ENCODE assay signal across 21 cellular contexts in genomic region chr19:42880621-42881020, GRCh38. TPM values are rescaled to one million over a fixed set of nuclear protein-coding genes. Genes with fewer than 3 reads are reported as not detected.
"Had no signal": no experiment of that assay in that cellular context is flagged by ENCODE, and none has a peak within 500 bp of the region (broad histone marks: within the 10 kb centered on the region; RNA-seq: fewer than 3 reads in every experiment).

No MANE protein-coding gene starts in this region.

RNA-seq across cellular contexts. Expression of gene PSG1, which starts 1.1 kb away (rescaled TPM):
- total RNA-seq: activated naive CD4-positive, alpha-beta T cell treated with anti-CD3 and anti-CD28 coated beads for 36 hours; activated naive CD8-positive, alpha-beta T cell treated with anti-CD3 and anti-CD28 coated beads for 36 hours; activated naive CD8-positive, alpha-beta T cell treated with anti-CD3 and anti-CD28 coated beads, Interleukin-2, amount 10 ng/mL, durations not matched to agents 7 days and 5 days; activated T-cell treated with anti-CD3 and anti-CD28 coated beads, Interleukin-2, amount 50 U/mL, for 4 hours; activated T-cell treated with anti-CD3 and anti-CD28 coated beads, Interleukin-2, amount 50 U/mL, for 72 hours; activated T-helper 1 cell treated with anti-CD3 and anti-CD28 coated beads, Interleukin-12 subunit alpha, Interleukin-12 subunit beta, Interleukin-2, Interleukin-4 antibody, amounts not matched to agents 30 ng/mL and 10 ng/mL and 1 ng/mL, durations not matched to agents 14 hours and 24 hours and 36 hours; activated T-helper 2 cell treated with anti-CD3 and anti-CD28 coated beads, Interferon-gamma antibody, Interleukin-2, Interleukin-4, amounts not matched to agents 10 μg/mL and 5 μg/mL and 100 μg/mL, durations not matched to agents 14 hours and 24 hours and 36 hours; adrenal gland; aorta; ascending aorta; body of pancreas; breast epithelium; bronchial epithelial cell; cardiac muscle cell; cardiac septum; chondrocyte had no signal
- polyA plus RNA-seq: adipose tissue, adrenal gland, aorta, cardiac muscle cell had no signal

RNA-seq across cellular contexts. Expression of gene PSG6, which starts 37.1 kb away (rescaled TPM):
- total RNA-seq: activated naive CD4-positive, alpha-beta T cell treated with anti-CD3 and anti-CD28 coated beads for 36 hours; activated naive CD4-positive, alpha-beta T cell treated with anti-CD3 and anti-CD28 coated beads, Interleukin-2, amount 50 U/mL, for 72 hours; activated naive CD8-positive, alpha-beta T cell treated with anti-CD3 and anti-CD28 coated beads for 36 hours; activated naive CD8-positive, alpha-beta T cell treated with anti-CD3 and anti-CD28 coated beads, Interleukin-2, amount 10 ng/mL, durations not matched to agents 7 days and 5 days; activated T-cell treated with anti-CD3 and anti-CD28 coated beads, Interleukin-2, amount 50 U/mL, for 4 hours; activated T-cell treated with anti-CD3 and anti-CD28 coated beads, Interleukin-2, amount 50 U/mL, for 72 hours; activated T-helper 1 cell treated with anti-CD3 and anti-CD28 coated beads, Interleukin-12 subunit alpha, Interleukin-12 subunit beta, Interleukin-2, Interleukin-4 antibody, amounts not matched to agents 30 ng/mL and 10 ng/mL and 1 ng/mL, durations not matched to agents 14 hours and 24 hours and 36 hours; activated T-helper 17 cell treated with anti-CD3 and anti-CD28 coated beads, Interleukin-2, amount 50 U/mL, for 72 hours; activated T-helper 2 cell treated with anti-CD3 and anti-CD28 coated beads, Interferon-gamma antibody, Interleukin-2, Interleukin-4, amounts not matched to agents 10 μg/mL and 5 μg/mL and 100 μg/mL, durations not matched to agents 14 hours and 24 hours and 36 hours; adrenal gland; aorta; ascending aorta; body of pancreas; breast epithelium; bronchial epithelial cell; cardiac muscle cell; cardiac septum; cerebellum; chondrocyte had no signal
- polyA plus RNA-seq: adipose tissue, adrenal gland, aorta, cardiac muscle cell had no signal

RNA-seq across cellular contexts. Expression of gene PSG7, which starts 56.4 kb away (rescaled TPM):
- total RNA-seq: activated naive CD4-positive, alpha-beta T cell treated with anti-CD3 and anti-CD28 coated beads for 36 hours; activated naive CD4-positive, alpha-beta T cell treated with anti-CD3 and anti-CD28 coated beads, Interleukin-2, amount 50 U/mL, for 72 hours; activated naive CD8-positive, alpha-beta T cell treated with anti-CD3 and anti-CD28 coated beads for 36 hours; activated naive CD8-positive, alpha-beta T cell treated with anti-CD3 and anti-CD28 coated beads, Interleukin-2, amount 10 ng/mL, durations not matched to agents 7 days and 5 days; activated T-cell treated with anti-CD3 and anti-CD28 coated beads, Interleukin-2, amount 50 U/mL, for 4 hours; activated T-cell treated with anti-CD3 and anti-CD28 coated beads, Interleukin-2, amount 50 U/mL, for 72 hours; activated T-helper 1 cell treated with anti-CD3 and anti-CD28 coated beads, Interleukin-12 subunit alpha, Interleukin-12 subunit beta, Interleukin-2, Interleukin-4 antibody, amounts not matched to agents 30 ng/mL and 10 ng/mL and 1 ng/mL, durations not matched to agents 14 hours and 24 hours and 36 hours; activated T-helper 17 cell treated with anti-CD3 and anti-CD28 coated beads, Interleukin-2, amount 50 U/mL, for 72 hours; activated T-helper 2 cell treated with anti-CD3 and anti-CD28 coated beads, Interferon-gamma antibody, Interleukin-2, Interleukin-4, amounts not matched to agents 10 μg/mL and 5 μg/mL and 100 μg/mL, durations not matched to agents 14 hours and 24 hours and 36 hours; adrenal gland; aorta; ascending aorta; astrocyte; body of pancreas; breast epithelium; bronchial epithelial cell; cardiac muscle cell; cardiac septum; cerebellum; chondrocyte had no signal
- polyA plus RNA-seq: adipose tissue, adrenal gland, aorta, cardiac muscle cell had no signal
